In genomic region chr22:50299724-50300619, GRCh38 we compare ENCODE assay signal across 10 cellular contexts. TPM values are rescaled to one million over a fixed set of nuclear protein-coding genes. Genes with fewer than 3 reads are reported as not detected.
DNase-seq lines count a peak whose midpoint lies in the region; ATAC-seq and TF ChIP-seq lines count a peak whose summit lies in the region.
"Had no signal": no experiment of that assay in that cellular context is flagged by ENCODE, and none has a peak within 500 bp of the region (broad histone marks: within the 10 kb centered on the region; RNA-seq: fewer than 3 reads in every experiment).

No MANE protein-coding gene starts in this region.

- H3K27ac ChIP-seq in heart right ventricle, result peak overlapping the region in 9 of 10 donors; percentile 60 to 81 (median 68)
- peak overlapping the region; percentile 94 to 97 (median 96) for H3K27ac ChIP-seq in esophagus squamous epithelium

- peak in 1 of 2 donors; percentile 44 for DNase-seq in heart right ventricle
- DNase-seq in Right ventricle myocardium inferior (ENCODE audit: missing footprints), result no peak
- DNase-seq in esophagus squamous epithelium (lab: John Stamatoyannopoulos, UW), result no peak
- DNase-seq in chondrocyte (ENCODE audit: low spot score), result no peak
- DNase-seq in activated T-cell treated with anti-CD3 and anti-CD28 coated beads for 4 hours, result no peak
- DNase-seq in immature natural killer cell, result no peak
- DNase-seq: Kasumi-1; naive thymus-derived CD8-positive, alpha-beta T cell had no signal

- no peaks in the 10 kb centered on the region for H3K9me3 Mint-ChIP-seq in chondrocyte (ENCODE audit: low read depth)
- H3K9me3 Mint-ChIP-seq in immature natural killer cell, result no peaks in the 10 kb centered on the region

- H3K27me3 Mint-ChIP-seq in chondrocyte (ENCODE audit: low read depth), result no peaks in the 10 kb centered on the region
- H3K27me3 Mint-ChIP-seq in immature natural killer cell (ENCODE audit: low read depth in 3 of 3), result peaks cover 2 to 9% (median 2%) of the 10 kb centered on the region in 3 donors

- H3K27me3 ChIP-seq in heart right ventricle (peaks cover 0 to 16% (median 0%) of the 10 kb centered on the region in 7 donors), esophagus squamous epithelium (no peaks in the 10 kb centered on the region), mucosa of stomach (ENCODE audit: control insufficient read depth, insufficient read depth, low read length) (no peaks in the 10 kb centered on the region)

- H3K4me3 ChIP-seq in heart right ventricle (peak overlapping the region; percentile 6 to 56 (median 44)), esophagus squamous epithelium (peak overlapping the region; percentile 20 to 65 (median 42)), mucosa of stomach (ENCODE audit: low read length) (no peak overlapping the region)

- intact Hi-C loops in heart right ventricle (cut with DNase I) (no loop called here), Right ventricle myocardium inferior (cut with DNase I) (no loop called here), esophagus squamous epithelium (cut with DNase I) (no loop called here)

- no peaks in the 10 kb centered on the region for H3K9me3 ChIP-seq in heart right ventricle
- H3K9me3 ChIP-seq in esophagus squamous epithelium, result no peaks in the 10 kb centered on the region
- no peaks in the 10 kb centered on the region for H3K9me3 ChIP-seq in mucosa of stomach (ENCODE audit: control insufficient read depth, low read length)

- H3K4me3 Mint-ChIP-seq in chondrocyte (ENCODE audit: unreplicated experiment) (no peak overlapping the region), immature natural killer cell (no peak overlapping the region)

- peaks cover 0 to 13% (median 0%) of the 10 kb centered on the region in 9 donors for H3K36me3 ChIP-seq in heart right ventricle
- H3K36me3 ChIP-seq in esophagus squamous epithelium, result peaks cover 0 to 4% (median 0%) of the 10 kb centered on the region in 3 donors
- H3K36me3 ChIP-seq in mucosa of stomach (ENCODE audit: control insufficient read depth, insufficient read depth, low read length), result no peaks in the 10 kb centered on the region

- TF ChIP-seq CTCF in heart right ventricle (IDR thresholded peaks at IDR 0.05), result no peak
- no peak for TF ChIP-seq CTCF in esophagus squamous epithelium (IDR thresholded peaks at IDR 0.05)
- TF ChIP-seq CTCF in chondrocyte (IDR thresholded peaks at IDR 0.05), result no peak

- no peaks in the 10 kb centered on the region for H3K36me3 Mint-ChIP-seq in chondrocyte (ENCODE audit: low read depth)
- no peaks in the 10 kb centered on the region for H3K36me3 Mint-ChIP-seq in immature natural killer cell
- H3K36me3 Mint-ChIP-seq: naive thymus-derived CD8-positive, alpha-beta T cell had no signal

- 37 to 43% methylated on average over 84 to 99 of the region's 99 CpGs for WGBS in heart right ventricle, 2 donors
- 27% methylated on average over 3 of the region's 99 CpGs; no CpG with 5 or more reads in 1 of the 2 donors for WGBS in esophagus squamous epithelium, 2 donors

- H3K4me1 Mint-ChIP-seq in chondrocyte (ENCODE audit: low read depth), result peaks cover 78% of the 10 kb centered on the region
- no peaks in the 10 kb centered on the region for H3K4me1 Mint-ChIP-seq in immature natural killer cell

- ATAC-seq in heart right ventricle (peak in 1 of 8 donors; percentile 0), Right ventricle myocardium inferior (no peak)
- ATAC-seq in activated CD4-positive, CD25-positive, alpha-beta regulatory T cell treated with anti-CD3 and anti-CD28 coated beads, Interleukin-2, amount 50 U/mL, for 24 hours, result no peak

- TF ChIP-seq POLR2A in esophagus squamous epithelium (IDR thresholded peaks at IDR 0.05), result no peak

- no peak overlapping the region for H3K27ac Mint-ChIP-seq in chondrocyte (ENCODE audit: unreplicated experiment)
- no peak overlapping the region for H3K27ac Mint-ChIP-seq in immature natural killer cell
- H3K27ac Mint-ChIP-seq: naive thymus-derived CD8-positive, alpha-beta T cell had no signal

- H3K4me1 ChIP-seq in heart right ventricle, result peaks cover 64 to 100% (median 86%) of the 10 kb centered on the region in 9 donors
- H3K4me1 ChIP-seq in esophagus squamous epithelium, result peaks cover 78 to 100% (median 85%) of the 10 kb centered on the region in 3 donors
- H3K4me1 ChIP-seq in mucosa of stomach (ENCODE audit: control insufficient read depth, insufficient read depth, low read length), result peaks cover 98% of the 10 kb centered on the region

- H3K9ac ChIP-seq in mucosa of stomach (ENCODE audit: low read length), result peak overlapping the region; percentile 28

RNA-seq across cellular contexts. Expression of gene PLXNB2, which starts 7.5 kb away (rescaled TPM):
- total RNA-seq in heart right ventricle, result 100 to 1,000 TPM in 1 of 10 donors, 10 to 100 TPM in 9; 43.0 to 101 (median 57.8) TPM
- 10 to 100 TPM; 33.5 to 71.0 TPM for polyA plus RNA-seq in heart right ventricle
- 70.6 TPM for total RNA-seq in Right ventricle myocardium inferior
- total RNA-seq in esophagus squamous epithelium, result 100 to 1,000 TPM in 3 of 4 donors, 10 to 100 TPM in 1; 80.9 to 231 (median 129) TPM
- total RNA-seq in chondrocyte, result 300 to 356 TPM (median 346 TPM) in 3 replicates
- polyA plus RNA-seq in immature natural killer cell, result 1 to 10 TPM in 2 of 3 donors, not detected in 1; 1.1 to 1.6 TPM

RNA-seq across cellular contexts. Expression of gene DENND6B, which starts 26.8 kb away (rescaled TPM):
- total RNA-seq in heart right ventricle, result 1 to 10 TPM; 1.1 to 3.6 (median 2.0) TPM
- 1 to 10 TPM; 1.7 to 3.1 TPM for polyA plus RNA-seq in heart right ventricle
- total RNA-seq in Right ventricle myocardium inferior, result 1.7 TPM
- total RNA-seq in esophagus squamous epithelium, result 1 to 10 TPM in 3 of 4 donors, under 1 TPM in 1; 0.88 to 3.6 (median 2.9) TPM
- 7.7 to 8.8 TPM (median 8.1 TPM) in 3 replicates for total RNA-seq in chondrocyte
- polyA plus RNA-seq in immature natural killer cell, result under 1 TPM in 2 of 3 donors, not detected in 1; 0.23 to 0.34 TPM

RNA-seq across cellular contexts. Expression of gene MAPK11, which starts 29.8 kb away (rescaled TPM):
- total RNA-seq in heart right ventricle (10 to 100 TPM in 2 of 10 donors, 1 to 10 TPM in 8; 4.3 to 11.3 (median 7.1) TPM), Right ventricle myocardium inferior (10.0 TPM), esophagus squamous epithelium (1 to 10 TPM; 2.4 to 5.7 (median 3.5) TPM), chondrocyte (9.3 to 19.9 TPM (median 17.7 TPM) in 3 replicates)
- polyA plus RNA-seq in heart right ventricle (10 to 100 TPM; 11.6 to 18.0 TPM), immature natural killer cell (under 1 TPM in 2 of 3 donors, not detected in 1; 0.12 to 0.22 TPM)

RNA-seq across cellular contexts. Expression of gene MAPK12, which starts 38.5 kb away (rescaled TPM):
- total RNA-seq in heart right ventricle (10 to 100 TPM; 10.6 to 21.9 (median 16.1) TPM), Right ventricle myocardium inferior (18.2 TPM), esophagus squamous epithelium (1 to 10 TPM in 3 of 4 donors, under 1 TPM in 1; 0.19 to 6.9 (median 2.3) TPM), chondrocyte (34.6 to 46.6 TPM (median 44.7 TPM) in 3 replicates)
- polyA plus RNA-seq in heart right ventricle (10 to 100 TPM; 14.8 to 23.0 TPM), immature natural killer cell (under 1 TPM in 2 of 3 donors, not detected in 1; 0.13 to 0.31 TPM)

RNA-seq across cellular contexts. Expression of gene PPP6R2, which starts 43.2 kb away (rescaled TPM):
- total RNA-seq in heart right ventricle, result 10 to 100 TPM; 34.7 to 51.5 (median 36.8) TPM
- polyA plus RNA-seq in heart right ventricle, result 10 to 100 TPM; 38.6 to 38.8 TPM
- total RNA-seq in Right ventricle myocardium inferior, result 42.4 TPM
- total RNA-seq in esophagus squamous epithelium, result 10 to 100 TPM; 35.6 to 50.8 (median 45.6) TPM
- 46.2 to 53.1 TPM (median 47.1 TPM) in 3 replicates for total RNA-seq in chondrocyte
- 10 to 100 TPM; 13.5 to 43.5 (median 19.6) TPM for polyA plus RNA-seq in immature natural killer cell
